Comparison of ENCODE assay signal across 1 cellular context in the genomic region with DNA sequence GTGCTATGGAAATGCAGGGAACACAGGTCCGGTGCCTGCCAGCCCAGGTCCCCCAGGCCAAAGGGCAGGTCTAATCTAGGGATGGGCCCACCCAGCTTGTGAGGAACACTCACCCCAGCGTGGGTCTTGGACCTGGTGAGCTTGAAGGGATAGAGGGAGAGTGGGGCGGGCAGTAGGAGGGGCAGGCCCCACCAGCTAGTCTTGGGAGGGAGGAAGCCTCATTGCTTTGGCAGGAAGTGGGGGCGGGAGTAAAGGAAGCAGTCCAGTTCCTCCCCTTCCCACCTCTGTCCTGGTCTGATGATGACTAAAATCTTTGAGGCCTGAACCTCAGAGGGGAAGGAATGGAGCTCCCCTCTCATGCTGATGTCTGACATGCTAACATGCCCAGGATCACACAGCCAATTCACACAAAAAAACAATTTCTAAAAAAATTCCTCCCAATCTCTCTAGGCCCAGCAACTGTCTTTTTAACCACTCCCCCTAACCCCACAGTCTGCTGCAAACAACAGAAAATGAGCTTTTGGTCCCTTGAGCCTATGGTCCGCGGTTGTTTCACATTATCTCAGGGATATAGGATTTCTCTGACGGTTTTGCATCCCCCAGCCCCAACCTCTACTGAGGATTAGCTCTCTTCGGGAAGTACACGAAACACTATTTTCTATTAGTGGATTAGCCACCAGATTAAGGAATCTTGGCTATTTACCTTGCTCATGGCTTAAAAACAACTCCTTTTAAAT.
TF ChIP-seq lines count a peak whose summit lies in the region.

No MANE protein-coding gene starts in this region.

TF ChIP-seq in K562, 482 proteins besides CTCF, POLR2A, EP300 and RAD21 (continued from another document):
- no peak for TF ChIP-seq ZNF280B (CRISPR knock-in tag; IDR thresholded peaks at IDR 0.05)
